ENCODE assay signal across 8 cellular contexts in genomic region chr12:118373628-118374027, GRCh38. TPM values are rescaled to one million over a fixed set of nuclear protein-coding genes. Genes with fewer than 3 reads are reported as not detected.
A peak's percentile ranks its signal among the peaks of the same experiment; 100 is the strongest.
DNase-seq lines count a peak whose midpoint lies in the region; ATAC-seq and TF ChIP-seq lines count a peak whose summit lies in the region.

No MANE protein-coding gene starts in this region.

- H3K79me2 ChIP-seq in mammary epithelial cell (ENCODE audit: insufficient read depth, low read length) = peaks cover 68% of the 10 kb centered on the region

- BruUV-seq in mammary epithelial cell (replicated peaks; lab: Mats Ljungman, UMichigan) = no TSS peak

- CTCF ChIA-PET in mammary epithelial cell (lab: Charles Lee; ENCODE audit: low non-redundant PET) = interaction anchor here (0.5 kb wide), 1 partner anchor 135 kb away, joined by 6 read pairs; no protein-coding TSS in a partner anchor

- H3K27me3 ChIP-seq in mammary epithelial cell (ENCODE audit: insufficient read depth, low read length) = no peaks in the 10 kb centered on the region
- H3K27me3 ChIP-seq in mucosa of stomach (ENCODE audit: control insufficient read depth, insufficient read depth, low read length) = no peaks in the 10 kb centered on the region

- H4K20me1 ChIP-seq in mammary epithelial cell (ENCODE audit: insufficient read depth, low read length) = no peaks in the 10 kb centered on the region

- H3K36me3 Mint-ChIP-seq in stimulated activated naive CD8-positive, alpha-beta T cell treated with anti-CD3 and anti-CD28 coated beads, Interleukin-15, Interleukin-2, amounts not matched to agents 100 ng/mL and 50 ng/mL, for 24 hours (ENCODE audit: low read depth) = no peaks in the 10 kb centered on the region

- peak overlapping the region; percentile 53 to 72 (median 61) for H3K4me3 ChIP-seq in mammary epithelial cell (replicated peaks in 1 of 3; ENCODE audit: insufficient read depth in 1 of 3, low read depth in 2 of 3, low read length in 3 of 3)
- peak overlapping the region; percentile 71 for H3K4me3 ChIP-seq in mucosa of stomach (ENCODE audit: low read length)

- peak overlapping the region; percentile 75 for H3K4me2 ChIP-seq in mammary epithelial cell (ENCODE audit: insufficient read depth, low read depth, low read length)

- no peaks in the 10 kb centered on the region for H3K9me3 Mint-ChIP-seq in stimulated activated naive CD8-positive, alpha-beta T cell treated with anti-CD3 and anti-CD28 coated beads, Interleukin-15, Interleukin-2, amounts not matched to agents 100 ng/mL and 50 ng/mL, for 24 hours

- TF ChIP-seq CTCF in mammary epithelial cell (conservative IDR thresholded peaks at IDR 0.05 in 1 of 2, IDR thresholded peaks at IDR 0.05 in 1 of 2; ENCODE audit: extremely low read depth in 1 of 2, insufficient read depth in 1 of 2, low read depth in 1 of 2, low read length in 2 of 2) = no peak

- peaks cover 31% of the 10 kb centered on the region for H3K4me1 ChIP-seq in mammary epithelial cell (ENCODE audit: insufficient read depth, low read length)
- peaks cover 29% of the 10 kb centered on the region for H3K4me1 ChIP-seq in mucosa of stomach (ENCODE audit: control insufficient read depth, insufficient read depth, low read length)

- no peaks in the 10 kb centered on the region for H3K9me3 ChIP-seq in mammary epithelial cell (replicated peaks; ENCODE audit: insufficient read depth, low read length)
- H3K9me3 ChIP-seq in mucosa of stomach (ENCODE audit: control insufficient read depth, low read length) = no peaks in the 10 kb centered on the region

- 68% methylated on average over 5 of the region's 5 CpGs for WGBS in mammary epithelial cell (ENCODE audit: low coverage, missing lambda C conversion rate)

- H3K4me3 Mint-ChIP-seq in stimulated activated naive CD8-positive, alpha-beta T cell treated with anti-CD3 and anti-CD28 coated beads, Interleukin-15, Interleukin-2, amounts not matched to agents 100 ng/mL and 50 ng/mL, for 24 hours = peak overlapping the region; percentile 89

- H3K27ac ChIP-seq in mammary epithelial cell (ENCODE audit: insufficient read depth, low read depth, low read length) = peak overlapping the region; percentile 72

- H2AFZ ChIP-seq in mammary epithelial cell (ENCODE audit: low read depth, low read length) = peak overlapping the region; percentile 72

- H3K9ac ChIP-seq in mammary epithelial cell (ENCODE audit: insufficient read depth, low read length) (peak overlapping the region; percentile 77), mucosa of stomach (ENCODE audit: low read length) (peak overlapping the region; percentile 84)

- in situ Hi-C loops in mammary epithelial cell (cut with MboI; ENCODE audit: low sequenced_read_pairs in 2 of 2) = loop anchor here (5.0 to 25.0 kb wide), 3 partner anchors 111 to 191 kb away; no protein-coding TSS in a partner anchor

- DNase-seq in stimulated activated naive CD8-positive, alpha-beta T cell treated with anti-CD3 and anti-CD28 coated beads, Interleukin-15, Interleukin-2, amounts not matched to agents 100 U/mL and 50 U/mL, for 24 hours = no peak
- no peak for DNase-seq in mammary epithelial cell
- no peak for DNase-seq in NCI-H748 treated with DMSO at 0.1 percent for 48 hours (lab: John Stamatoyannopoulos, UW)
- DNase-seq in C1 segment of cervical spinal cord (lab: John Stamatoyannopoulos, UW) = no peak

- dilution Hi-C loops in mammary epithelial cell (cut with HindIII; ENCODE audit: low sequenced_read_pairs) = loop anchor here (10.0 kb wide), 1 partner anchor 229 kb away; no protein-coding TSS in a partner anchor

- H3K27ac Mint-ChIP-seq in stimulated activated naive CD8-positive, alpha-beta T cell treated with anti-CD3 and anti-CD28 coated beads, Interleukin-15, Interleukin-2, amounts not matched to agents 100 ng/mL and 50 ng/mL, for 24 hours = peak overlapping the region; percentile 86

- H3K27me3 Mint-ChIP-seq in stimulated activated naive CD8-positive, alpha-beta T cell treated with anti-CD3 and anti-CD28 coated beads, Interleukin-15, Interleukin-2, amounts not matched to agents 100 ng/mL and 50 ng/mL, for 24 hours = no peaks in the 10 kb centered on the region

- H3K36me3 ChIP-seq in mammary epithelial cell (ENCODE audit: insufficient read depth, low read length) (peaks cover 2% of the 10 kb centered on the region), mucosa of stomach (ENCODE audit: control insufficient read depth, insufficient read depth, low read length) (no peaks in the 10 kb centered on the region)

- ATAC-seq in stimulated activated naive CD8-positive, alpha-beta T cell treated with anti-CD3 and anti-CD28 coated beads, Interleukin-15, Interleukin-2, amounts not matched to agents 100 U/mL and 50 U/mL, for 24 hours = no peak
- ATAC-seq in HG03280 (IDR thresholded peaks at IDR 0.05; ENCODE audit: unreplicated experiment) (no peak), HG02884 (IDR thresholded peaks at IDR 0.05; ENCODE audit: unreplicated experiment) (no peak)

- H3K4me1 Mint-ChIP-seq in stimulated activated naive CD8-positive, alpha-beta T cell treated with anti-CD3 and anti-CD28 coated beads, Interleukin-15, Interleukin-2, amounts not matched to agents 100 ng/mL and 50 ng/mL, for 24 hours (ENCODE audit: low read depth) = peaks cover 52% of the 10 kb centered on the region

- intact Hi-C loops in mammary epithelial cell (cut with micrococcal nuclease) = loop anchor here (1.0 to 2.0 kb wide), 3 partner anchors 67 to 312 kb away; partner anchors contain the start of gene WSB2

RNA-seq across cellular contexts. Expression of gene TAOK3, which starts 0.9 kb away (rescaled TPM):
- total RNA-seq in mammary epithelial cell = 10 to 100 TPM; 35.5 to 53.4 TPM
- polyA plus RNA-seq in mammary epithelial cell = 35.8 TPM
- polyA minus RNA-seq in mammary epithelial cell = 122 TPM

RNA-seq across cellular contexts. Expression of gene SUDS3, which starts 2.7 kb away (rescaled TPM):
- total RNA-seq in mammary epithelial cell = 10 to 100 TPM; 30.3 to 48.7 TPM
- 13.0 TPM for polyA plus RNA-seq in mammary epithelial cell
- polyA minus RNA-seq in mammary epithelial cell = 21.1 TPM
